Comparison of ENCODE assay signal across 9 cellular contexts in genomic region chr12:14167005-14167628, GRCh38.
DNase-seq lines count a peak whose midpoint lies in the region; ATAC-seq and TF ChIP-seq lines count a peak whose summit lies in the region.
"Had no signal": no experiment of that assay in that cellular context is flagged by ENCODE, and none has a peak within 500 bp of the region (broad histone marks: within the 10 kb centered on the region; RNA-seq: fewer than 3 reads in every experiment).

No MANE protein-coding gene starts in this region.

- H3K36me3 Mint-ChIP-seq in activated CD8-positive, alpha-beta memory T cell treated with anti-CD3 and anti-CD28 coated beads, Interleukin-2, amount 10 ng/mL, durations not matched to agents 7 days and 5 days = no peaks in the 10 kb centered on the region
- H3K36me3 Mint-ChIP-seq: activated naive CD4-positive, alpha-beta T cell treated with anti-CD3 and anti-CD28 coated beads, Interleukin-2, amount 50 U/mL, for 24 hours had no signal

- peak; percentile 95 for TF ChIP-seq CTCF in HFF-Myc (IDR thresholded peaks at IDR 0.05; ENCODE audit: low read depth, low read length, missing control alignments)
- TF ChIP-seq CTCF in fibroblast of the aortic adventitia (IDR thresholded peaks at IDR 0.05; ENCODE audit: insufficient read depth, low read length) = peak; percentile 97
- peak; percentile 96 for TF ChIP-seq CTCF in osteoblast (IDR thresholded peaks at IDR 0.05; ENCODE audit: extremely low read depth, low read depth, low read length)

- H3K9me3 Mint-ChIP-seq in activated CD8-positive, alpha-beta memory T cell treated with anti-CD3 and anti-CD28 coated beads, Interleukin-2, amount 10 ng/mL, durations not matched to agents 7 days and 5 days (ENCODE audit: low read depth) = no peaks in the 10 kb centered on the region
- H3K9me3 Mint-ChIP-seq: activated naive CD4-positive, alpha-beta T cell treated with anti-CD3 and anti-CD28 coated beads, Interleukin-2, amount 50 U/mL, for 24 hours had no signal

- H3K4me1 Mint-ChIP-seq in activated CD8-positive, alpha-beta memory T cell treated with anti-CD3 and anti-CD28 coated beads, Interleukin-2, amount 10 ng/mL, durations not matched to agents 7 days and 5 days = peaks cover 2% of the 10 kb centered on the region
- H3K4me1 Mint-ChIP-seq: activated naive CD4-positive, alpha-beta T cell treated with anti-CD3 and anti-CD28 coated beads, Interleukin-2, amount 50 U/mL, for 24 hours had no signal

- no peak overlapping the region for H3K27ac Mint-ChIP-seq in activated CD8-positive, alpha-beta memory T cell treated with anti-CD3 and anti-CD28 coated beads, Interleukin-2, amount 10 ng/mL, durations not matched to agents 7 days and 5 days
- H3K27ac Mint-ChIP-seq: activated naive CD4-positive, alpha-beta T cell treated with anti-CD3 and anti-CD28 coated beads, Interleukin-2, amount 50 U/mL, for 24 hours had no signal

- no peaks in the 10 kb centered on the region for H3K9me3 ChIP-seq in osteoblast (ENCODE audit: low read depth, low read length)

- H3K4me3 ChIP-seq in HFF-Myc (replicated peaks; ENCODE audit: low read depth, low read length) (no peak overlapping the region), fibroblast of the aortic adventitia (ENCODE audit: low read depth, low read length) (no peak overlapping the region), osteoblast (ENCODE audit: insufficient read depth, low read length) (no peak overlapping the region)

- no peak overlapping the region for H3K4me3 Mint-ChIP-seq in activated CD8-positive, alpha-beta memory T cell treated with anti-CD3 and anti-CD28 coated beads, Interleukin-2, amount 10 ng/mL, durations not matched to agents 7 days and 5 days
- H3K4me3 Mint-ChIP-seq: activated naive CD4-positive, alpha-beta T cell treated with anti-CD3 and anti-CD28 coated beads, Interleukin-2, amount 50 U/mL, for 24 hours had no signal

- H3K27ac ChIP-seq in osteoblast (ENCODE audit: low read depth, low read length) = no peak overlapping the region

- no peaks in the 10 kb centered on the region for H3K36me3 ChIP-seq in osteoblast (ENCODE audit: insufficient read depth, low read length)

- CTCF ChIA-PET in activated CD8-positive, alpha-beta memory T cell treated with anti-CD3 and anti-CD28 coated beads, Interleukin-2, amount 10 ng/mL, durations not matched to agents 7 days and 5 days (lab: Charles Lee) = interaction anchor here (0.6 to 1.6 kb wide), 13 partner anchors 9 to 912 kb away, joined by 3 to 8 read pairs (median 4); no protein-coding TSS in a partner anchor

- H3K27me3 Mint-ChIP-seq in activated CD8-positive, alpha-beta memory T cell treated with anti-CD3 and anti-CD28 coated beads, Interleukin-2, amount 10 ng/mL, durations not matched to agents 7 days and 5 days = peaks cover 15% of the 10 kb centered on the region
- H3K27me3 Mint-ChIP-seq: activated naive CD4-positive, alpha-beta T cell treated with anti-CD3 and anti-CD28 coated beads, Interleukin-2, amount 50 U/mL, for 24 hours had no signal

- no peaks in the 10 kb centered on the region for H3K27me3 ChIP-seq in osteoblast (ENCODE audit: insufficient read depth, low read length)

- no peak overlapping the region for H2AFZ ChIP-seq in osteoblast (ENCODE audit: low read length)

- no peaks in the 10 kb centered on the region for H4K20me1 ChIP-seq in osteoblast (ENCODE audit: insufficient read depth, low read length)

- no peaks in the 10 kb centered on the region for H3K79me2 ChIP-seq in osteoblast (ENCODE audit: insufficient read depth, low read length)

- ATAC-seq in activated CD8-positive, alpha-beta memory T cell treated with anti-CD3 and anti-CD28 coated beads, Interleukin-2, amount 10 ng/mL, durations not matched to agents 7 days and 5 days = no peak
- ATAC-seq in HG02610 (IDR thresholded peaks at IDR 0.05; ENCODE audit: unreplicated experiment) (no peak), GM21576 (IDR thresholded peaks at IDR 0.05; ENCODE audit: unreplicated experiment) (no peak)

- H3K4me1 ChIP-seq in osteoblast (ENCODE audit: insufficient read depth, low read length) = no peaks in the 10 kb centered on the region

- peak; percentile 44 for DNase-seq in EL
- peak; percentile 14 for DNase-seq in HFF-Myc (ENCODE audit: extremely low read depth, low read depth)
- peak; percentile 11 to 68 for DNase-seq in NCI-H446 (lab: John Stamatoyannopoulos, UW)
- peak; percentile 52 for DNase-seq in activated CD8-positive, alpha-beta memory T cell treated with anti-CD3 and anti-CD28 coated beads, Interleukin-2, amount 10 ng/mL, durations not matched to agents 7 days and 5 days
- peak; percentile 63 for DNase-seq in fibroblast of the aortic adventitia (ENCODE audit: low read depth)
- peak; percentile 93 for DNase-seq in osteoblast (ENCODE audit: insufficient read length, low spot score, missing footprints)

- H3K4me2 ChIP-seq in osteoblast (ENCODE audit: insufficient read depth, low read length) = no peak overlapping the region

Comparison
In these comparisons a context has a peak if more than half of its experiments do, and no peak if none do; other contexts are left out.
1. DNase-seq: peak in every context shown above with its lines; median percentile 93 in osteoblast; 63 in fibroblast of the aortic adventitia; 52 in activated CD8-positive, alpha-beta memory T cell treated with anti-CD3 and anti-CD28 coated beads, Interleukin-2, amount 10 ng/mL, durations not matched to agents 7 days and 5 days; 44 in EL; 40 in NCI-H446; 14 in HFF-Myc.